In the genomic region with DNA sequence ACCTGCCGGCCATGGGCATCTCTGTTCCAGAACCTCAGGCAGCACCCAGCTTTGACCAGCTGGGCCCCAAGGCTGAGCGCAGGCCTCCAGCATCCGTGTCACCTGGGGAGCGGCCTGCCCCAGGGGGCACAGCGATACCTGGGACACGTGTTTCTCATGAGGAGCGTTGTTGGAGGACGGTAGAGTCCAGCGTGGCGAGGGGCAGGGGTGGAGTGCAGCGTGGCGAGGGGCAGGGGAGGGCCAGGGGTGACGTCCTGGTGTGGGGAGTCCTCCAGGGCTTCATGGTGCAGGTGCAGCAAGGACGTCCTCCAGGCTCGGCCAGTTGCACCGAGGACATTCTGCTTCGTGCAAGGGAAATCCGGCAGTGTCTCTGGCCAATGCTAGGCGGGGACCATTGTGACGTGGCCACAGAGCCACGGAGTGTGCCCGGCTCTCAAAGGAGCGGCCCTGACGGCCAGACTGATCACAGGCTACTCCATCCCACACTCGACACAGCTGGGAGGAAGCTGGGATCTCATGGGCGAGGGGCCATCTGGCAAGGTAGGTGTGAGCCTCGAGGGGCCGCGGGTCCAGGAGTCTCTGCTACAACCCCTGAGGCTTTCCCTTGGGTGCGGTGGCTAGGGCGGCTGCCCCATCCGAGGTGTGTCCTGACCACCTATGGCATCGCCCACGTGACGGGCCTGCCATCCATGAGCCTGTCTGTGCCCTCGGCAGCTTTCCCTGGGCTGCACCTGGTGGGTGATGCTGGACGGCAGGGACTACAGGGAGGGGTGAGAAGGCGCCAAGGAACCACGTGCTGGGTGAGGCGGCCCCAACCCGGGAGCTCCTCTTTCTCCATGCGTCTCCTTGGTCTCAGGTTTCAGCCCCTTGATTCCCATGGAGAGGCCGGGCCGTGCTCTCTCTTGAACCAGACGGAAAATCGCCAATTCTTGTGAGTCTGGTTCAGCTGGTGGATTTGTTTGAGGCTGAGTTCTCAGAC, we compare ENCODE assay signal across 17 cellular contexts.
"Had no signal": no experiment of that assay in that cellular context is flagged by ENCODE, and none has a peak within 500 bp of the region (broad histone marks: within the 10 kb centered on the region; RNA-seq: fewer than 3 reads in every experiment).

No MANE protein-coding gene starts in this region.

- DNase-seq: activated gamma-delta T cell treated with Interleukin-2 at 50 U/mL for 16 hours; activated naive CD8-positive, alpha-beta T cell treated with anti-CD3 and anti-CD28 coated beads, Interleukin-2, amount 10 ng/mL, durations not matched to agents 7 days and 5 days; activated T-cell treated with anti-CD3 and anti-CD28 coated beads, Interleukin-2, amount 50 U/mL, for 4 hours; anterior cingulate cortex; dermis blood vessel endothelial cell; left ventricle myocardium inferior; natural killer cell; spleen; stimulated activated CD4-positive, alpha-beta T cell treated with anti-CD3 and anti-CD28 coated beads, Interleukin-1b, Interleukin-23, amount 100 ng/mL, for 48 hours; tibial artery; uterus had no signal

- ATAC-seq: activated CD4-positive, CD25-positive, alpha-beta regulatory T cell treated with anti-CD3 and anti-CD28 coated beads, Interleukin-2, amount 50 U/mL, for 24 hours; activated T-cell treated with anti-CD3 and anti-CD28 coated beads, Interleukin-2, amount 50 U/mL, for 4 hours; gastroesophageal sphincter; sciatic nerve; stimulated activated memory B cell treated with anti-CD40 and anti-IgM and Interleukin-4, amounts not matched to agents 10 μg/mL and 1 μg/mL and 100 μg/mL, for 72 hours had no signal

- H3K4me3 ChIP-seq: breast epithelium, gastroesophageal sphincter, left ventricle myocardium inferior, prostate gland, spleen, tibial artery, uterus had no signal

- H3K36me3 ChIP-seq: breast epithelium, gastroesophageal sphincter, left ventricle myocardium inferior, prostate gland, spleen, tibial artery, uterus had no signal
